ENCODE assay signal across 11 cellular contexts in the genomic region with DNA sequence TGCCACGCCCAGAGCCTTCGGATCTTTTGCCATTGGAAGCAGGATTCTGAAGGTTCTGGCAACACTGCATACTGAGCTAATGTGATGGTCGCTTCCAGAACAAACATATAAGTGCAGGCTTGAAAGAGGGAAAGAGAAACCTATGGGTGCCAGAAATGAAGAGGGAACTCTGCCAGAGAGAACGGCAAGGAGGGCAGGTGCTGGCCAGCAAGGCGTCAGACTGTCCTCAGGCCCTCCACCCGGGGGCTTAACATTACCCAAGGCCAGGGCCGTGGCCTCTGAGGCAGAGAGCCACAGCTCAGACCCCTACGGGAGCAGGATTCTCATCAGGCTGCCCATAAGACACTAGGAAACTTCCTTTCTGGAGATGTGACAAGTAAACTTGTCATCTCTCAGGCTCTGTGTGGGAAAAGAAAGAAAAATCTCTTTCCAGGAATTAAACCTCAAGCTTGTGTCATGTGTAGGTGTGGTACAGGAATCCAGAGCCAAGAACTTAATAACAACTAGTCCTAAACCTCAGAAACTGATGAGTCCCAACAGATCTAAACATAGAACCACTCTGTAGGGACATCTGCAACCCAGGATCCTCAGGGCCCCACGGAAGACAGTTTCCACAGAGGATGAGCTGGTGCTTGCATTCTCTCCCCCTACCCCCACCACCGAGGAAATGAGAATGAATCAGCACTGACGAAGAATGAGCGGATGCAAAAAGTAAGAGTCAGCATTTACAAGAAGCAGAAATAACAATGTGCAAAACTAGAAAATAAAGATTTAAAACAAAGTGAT.
DNase-seq lines count a peak whose midpoint lies in the region; ATAC-seq, FAIRE-seq and TF ChIP-seq lines count a peak whose summit lies in the region.
"Had no signal": no experiment of that assay in that cellular context is flagged by ENCODE, and none has a peak within 500 bp of the region (broad histone marks: within the 10 kb centered on the region; RNA-seq: fewer than 3 reads in every experiment).

No MANE protein-coding gene starts in this region.

- intact Hi-C loops in left lung (cut with DNase I): no loop called here

- no peak for TF ChIP-seq EP300 in A549 (IDR thresholded peaks at IDR 0.05)

- ATAC-seq in A549 (no peak), left lung (peak; percentile 72), HG03045 (IDR thresholded peaks at IDR 0.05; ENCODE audit: unreplicated experiment) (no peak), HG02884 (IDR thresholded peaks at IDR 0.05; ENCODE audit: unreplicated experiment) (no peak)

- H3K9me3 ChIP-seq in A549 (no peaks in the 10 kb centered on the region), left lung (no peaks in the 10 kb centered on the region)
- H3K9me3 ChIP-seq: upper lobe of left lung had no signal

- 63% methylated on average over 12 of the region's 12 CpGs for WGBS in A549 (ENCODE audit: missing lambda C conversion rate)

- DNase-seq in A549 (ENCODE audit: low read depth in 1 of 2, low spot score in 1 of 2) (no peak), LHCN-M2 (ENCODE audit: low read depth) (peak; percentile 81), astrocyte of the cerebellum (ENCODE audit: low read depth) (peak; percentile 57), left lung (no peak), NCI-H2227 (lab: John Stamatoyannopoulos, UW; ENCODE audit: unreplicated experiment) (no peak), SW 1271 (lab: John Stamatoyannopoulos, UW) (no peak)
- DNase-seq: cerebellar nuclear complex, upper lobe of left lung had no signal

- POLR2A ChIA-PET in A549 (lab: Yijun Ruan, JAX): no interaction called here

- H3K4me3 ChIP-seq in A549 (no peak overlapping the region), astrocyte of the cerebellum (ENCODE audit: low read depth, low read length) (no peak overlapping the region), left lung (no peak overlapping the region)
- H3K4me3 ChIP-seq: neural progenitor cell, upper lobe of left lung had no signal

- no peak for TF ChIP-seq RAD21 in A549 (conservative IDR thresholded peaks at IDR 0.05 in 1 of 2, IDR thresholded peaks at IDR 0.05 in 1 of 2)

- CTCF ChIA-PET in A549 (lab: Yijun Ruan, JAX): no interaction called here

- FAIRE-seq in A549 (lab: Jason Lieb, UNC): no peak

- TF ChIP-seq CTCF in A549 (IDR thresholded peaks at IDR 0.05): no peak
- TF ChIP-seq CTCF in astrocyte of the cerebellum (IDR thresholded peaks at IDR 0.05; ENCODE audit: low read depth, low read length, missing control alignments): no peak
- TF ChIP-seq CTCF in left lung (IDR thresholded peaks at IDR 0.05): no peak

- peaks cover 12% of the 10 kb centered on the region; the same call in 2 of the 3 replicates for H3K4me1 ChIP-seq in A549
- peaks cover 0 to 22% of the 10 kb centered on the region in 2 donors for H3K4me1 ChIP-seq in left lung
- H3K4me1 ChIP-seq: neural progenitor cell had no signal

- H3K27ac ChIP-seq in A549 (no peak overlapping the region), left lung (peak overlapping the region in 1 of 2 donors; percentile 57)
- H3K27ac ChIP-seq: neural progenitor cell, upper lobe of left lung had no signal

- no peaks in the 10 kb centered on the region for H3K27me3 ChIP-seq in left lung
- H3K27me3 ChIP-seq: neural progenitor cell, upper lobe of left lung had no signal

- in situ Hi-C loops in astrocyte of the cerebellum (cut with HindIII; ENCODE audit: low sequenced_read_pairs): no loop called here

- TF ChIP-seq POLR2A in A549 (IDR thresholded peaks at IDR 0.05; ENCODE audit: low read length): no peak

- peaks cover 0 to 5% of the 10 kb centered on the region in 2 donors for H3K36me3 ChIP-seq in left lung
- H3K36me3 ChIP-seq: neural progenitor cell had no signal

- H3K4me2 ChIP-seq in A549: no peak overlapping the region
- H3K4me2 ChIP-seq: neural progenitor cell had no signal

TF ChIP-seq in A549, 52 proteins besides CTCF, POLR2A, EP300 and RAD21:
- TF ChIP-seq MAFK (IDR thresholded peaks at IDR 0.05; ENCODE audit: partially characterized antibody) (peak; percentile 91), SREBF2 (IDR thresholded peaks at IDR 0.05) (no peak)

Comparison
In these comparisons a context has a peak if more than half of its experiments do, and no peak if none do; other contexts are left out.
1. DNase-seq: peak in LHCN-M2 (single experiment) and astrocyte of the cerebellum (single experiment); none in A549 (0 of 2), left lung (0 of 2), NCI-H2227 (single experiment) and SW 1271 (0 of 2).